ENCODE assay signal across 24 cellular contexts in the genomic region with DNA sequence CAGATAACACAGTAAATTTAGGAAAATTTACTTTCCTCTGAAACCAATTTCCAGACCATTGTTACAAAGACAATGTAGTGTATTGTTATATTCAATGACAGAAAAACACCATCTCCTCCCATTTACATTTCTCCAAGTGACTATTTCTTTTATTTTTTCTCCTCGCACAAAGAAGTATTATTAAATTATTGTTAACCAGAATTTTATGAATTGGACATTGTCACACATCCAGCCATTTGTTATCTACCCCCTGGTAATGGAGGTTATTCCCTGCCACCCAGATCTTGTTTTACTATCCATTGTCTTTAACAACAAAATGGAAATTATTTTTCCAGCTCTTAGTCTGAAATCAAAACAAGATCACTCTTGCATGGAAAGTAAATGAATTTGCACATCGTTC.
"Had no signal": no experiment of that assay in that cellular context is flagged by ENCODE, and none has a peak within 500 bp of the region (broad histone marks: within the 10 kb centered on the region; RNA-seq: fewer than 3 reads in every experiment).

No MANE protein-coding gene starts in this region.

- ATAC-seq: activated CD4-positive, alpha-beta T cell treated with anti-CD3 and anti-CD28 coated beads for 36 hours; activated CD8-positive, alpha-beta memory T cell treated with anti-CD3 and anti-CD28 coated beads, Interleukin-2, amount 10 ng/mL, durations not matched to agents 7 days and 5 days; activated CD8-positive, alpha-beta T cell treated with anti-CD3 and anti-CD28 coated beads, Interleukin-2, amount 10 ng/mL, durations not matched to agents 7 days and 5 days; activated naive CD8-positive, alpha-beta T cell treated with anti-CD3 and anti-CD28 coated beads, Interleukin-2, amount 50 U/mL, for 24 hours; body of pancreas; foreskin keratinocyte; gastroesophageal sphincter had no signal

- DNase-seq: activated CD4-positive, alpha-beta memory T cell treated with anti-CD3 and anti-CD28 coated beads for 36 hours; activated CD4-positive, alpha-beta T cell treated with anti-CD3 and anti-CD28 coated beads for 36 hours; activated CD4-positive, alpha-beta T cell treated with anti-CD3 and anti-CD28 coated beads, Interleukin-2, amount 10 ng/mL, durations not matched to agents 24 days and 14 days; activated CD4-positive, CD25-positive, alpha-beta regulatory T cell; activated CD4-positive, CD25-positive, alpha-beta regulatory T cell treated with anti-CD3 and anti-CD28 coated beads, Interleukin-2, amount 50 U/mL, for 72 hours; activated CD8-positive, alpha-beta memory T cell treated with anti-CD3 and anti-CD28 coated beads, Interleukin-2, amount 10 ng/mL, durations not matched to agents 7 days and 5 days; activated CD8-positive, alpha-beta memory T cell treated with anti-CD3 and anti-CD28 coated beads, Interleukin-2, amount 50 U/mL, for 4 hours; activated CD8-positive, alpha-beta T cell treated with anti-CD3 and anti-CD28 coated beads, Interleukin-2, amount 10 ng/mL, durations not matched to agents 7 days and 5 days; activated effector memory CD4-positive, alpha-beta T cell treated with anti-CD3 and anti-CD28 coated beads, Interleukin-2, amount 50 U/mL, for 16 hours; activated naive CD4-positive, alpha-beta T cell treated with anti-CD3 and anti-CD28 coated beads for 36 hours; activated naive CD8-positive, alpha-beta T cell treated with anti-CD3 and anti-CD28 coated beads for 36 hours; activated naive CD8-positive, alpha-beta T cell treated with anti-CD3 and anti-CD28 coated beads, Interleukin-2, amount 50 U/mL, for 24 hours; activated T-cell treated with anti-CD3 and anti-CD28 coated beads, Interleukin-2, amount 50 U/mL, for 1 hour; activated T-cell treated with anti-CD3 and anti-CD28 coated beads, Interleukin-2, amount 50 U/mL, for 48 hours; adrenal gland; amygdala; aorta; body of pancreas; dorsolateral prefrontal cortex; effector memory CD4-positive, alpha-beta T cell; endodermal cell; foreskin keratinocyte; T-helper 2 cell had no signal
